ENCODE assay signal across 6 cellular contexts in genomic region chr7:45114257-45114656, GRCh38. TPM values are rescaled to one million over a fixed set of nuclear protein-coding genes. Genes with fewer than 3 reads are reported as not detected.
"Had no signal": no experiment of that assay in that cellular context is flagged by ENCODE, and none has a peak within 500 bp of the region (broad histone marks: within the 10 kb centered on the region; RNA-seq: fewer than 3 reads in every experiment).

No MANE protein-coding gene starts in this region.

RNA-seq across cellular contexts. Expression of gene RAMP3, which starts 43.3 kb away (rescaled TPM):
- total RNA-seq: mammary epithelial cell, mesothelial cell of epicardium, natural killer cell, progenitor cell of endocrine pancreas, pulmonary artery endothelial cell, smooth muscle cell had no signal
- polyA plus RNA-seq: mammary epithelial cell, smooth muscle cell had no signal
